Comparison of ENCODE assay signal across 1 cellular context in genomic region chr19:44903216-44903601, GRCh38.
TF ChIP-seq lines count a peak whose summit lies in the region.

No MANE protein-coding gene starts in this region.

TF ChIP-seq in WTC11, 78 proteins besides CTCF, POLR2A, EP300 and RAD21 (continued from another document):
- TF ChIP-seq FOXP1 (CRISPR knock-in tag; IDR thresholded peaks at IDR 0.05; ENCODE audit: borderline replicate concordance) (no peak), TP53 (CRISPR knock-in tag; IDR thresholded peaks at IDR 0.05) (no peak), HMGXB4 (CRISPR knock-in tag; IDR thresholded peaks at IDR 0.05) (no peak), RELA (CRISPR knock-in tag; IDR thresholded peaks at IDR 0.05; ENCODE audit: borderline replicate concordance) (no peak)
